ENCODE assay signal across 1 cellular context in genomic region chr17:19728114-19728495, GRCh38.
TF ChIP-seq lines count a peak whose summit lies in the region.

No MANE protein-coding gene starts in this region.

TF ChIP-seq in HepG2, 621 proteins besides CTCF, POLR2A, EP300 and RAD21 (continued from another document):
- TF ChIP-seq ZBTB43 (CRISPR knock-in tag; conservative IDR thresholded peaks at IDR 0.05) (no peak), MNT (IDR thresholded peaks at IDR 0.05) (no peak), ZNF333 (CRISPR knock-in tag; IDR thresholded peaks at IDR 0.05; ENCODE audit: borderline replicate concordance) (no peak), CSRNP1 (CRISPR knock-in tag; IDR thresholded peaks at IDR 0.05) (peak; percentile 40; the same call in 1 of the 2 replicates), ZNF207 (IDR thresholded peaks at IDR 0.05; ENCODE audit: borderline replicate concordance) (no peak), SATB2 (CRISPR knock-in tag; IDR thresholded peaks at IDR 0.05) (no peak), ZNF768 (CRISPR knock-in tag; IDR thresholded peaks at IDR 0.05) (no peak), NR2F1 (CRISPR knock-in tag; IDR thresholded peaks at IDR 0.05) (0 out of 4 replicates have a peak, but pooled peaks of 1 of the 2 experiments have one; percentile 22), ZBTB7B (CRISPR knock-in tag; IDR thresholded peaks at IDR 0.05) (0 out of 2 replicates have a peak, but pooled peaks have one; percentile 16), U2AF1 (optimal IDR thresholded peaks at IDR 0.05; ENCODE audit: low read depth, low read length) (no peak), ZBTB8A (CRISPR knock-in tag; IDR thresholded peaks at IDR 0.05; ENCODE audit: borderline replicate concordance, low read depth) (no peak), GATAD2A (CRISPR knock-in tag; IDR thresholded peaks at IDR 0.05) (peak; percentile 32; the same call in 1 of the 2 replicates), HIC2 (CRISPR knock-in tag; IDR thresholded peaks at IDR 0.05; ENCODE audit: low read depth) (peak; percentile 55), BHLHE40 (IDR thresholded peaks at IDR 0.05; ENCODE audit: low read length) (0 out of 2 replicates have a peak, but pooled peaks have one; percentile 10), ZNF7 (CRISPR knock-in tag; IDR thresholded peaks at IDR 0.05) (peak; percentile 68), SAFB2 (CRISPR knock-in tag; IDR thresholded peaks at IDR 0.05; ENCODE audit: borderline replicate concordance, low read depth) (no peak), SALL1 (CRISPR knock-in tag; IDR thresholded peaks at IDR 0.05) (peak; percentile 74), SNAPC2 (CRISPR knock-in tag; IDR thresholded peaks at IDR 0.05) (0 out of 2 replicates have a peak, but pooled peaks have one; percentile 51), NFRKB (IDR thresholded peaks at IDR 0.05) (no peak), HNRNPL (IDR thresholded peaks at IDR 0.05; ENCODE audit: low read depth, low read length) (0 out of 2 replicates have a peak, but pooled peaks have one; percentile 57), ZFX (CRISPR knock-in tag; IDR thresholded peaks at IDR 0.05; ENCODE audit: low read depth) (peak; percentile 56), GFI1 (CRISPR knock-in tag; IDR thresholded peaks at IDR 0.05; ENCODE audit: borderline replicate concordance) (no peak), ELF4 (CRISPR knock-in tag; IDR thresholded peaks at IDR 0.05; ENCODE audit: borderline replicate concordance) (no peak), SOX13 (IDR thresholded peaks at IDR 0.05) (no peak), SOX13 (CRISPR knock-in tag; conservative IDR thresholded peaks at IDR 0.05 in 1 of 2, IDR thresholded peaks at IDR 0.05 in 1 of 2) (peak in 1 of 2 experiments; percentile 30; a peak in 1 of 4 replicates), NBN (conservative IDR thresholded peaks at IDR 0.05) (no peak), LCORL (IDR thresholded peaks at IDR 0.05) (peak; percentile 55; the same call in 1 of the 2 replicates), LCORL (CRISPR knock-in tag; IDR thresholded peaks at IDR 0.05) (peak; percentile 54; the same call in 1 of the 2 replicates), BCL6 (CRISPR knock-in tag; IDR thresholded peaks at IDR 0.05) (0 out of 2 replicates have a peak, but pooled peaks have one; percentile 14), ZNF256 (CRISPR knock-in tag; conservative IDR thresholded peaks at IDR 0.05) (no peak), ZNF724P (CRISPR knock-in tag; IDR thresholded peaks at IDR 0.05; ENCODE audit: borderline replicate concordance) (0 out of 2 replicates have a peak, but pooled peaks have one; percentile 50), MEF2D (CRISPR knock-in tag; IDR thresholded peaks at IDR 0.05) (0 out of 2 replicates have a peak, but pooled peaks have one; percentile 21), HNF4A (CRISPR knock-in tag; IDR thresholded peaks at IDR 0.05) (0 out of 2 replicates have a peak, but pooled peaks have one; percentile 10), ZC3H4 (CRISPR knock-in tag; IDR thresholded peaks at IDR 0.05; ENCODE audit: borderline replicate concordance) (no peak), NKX3-1 (CRISPR knock-in tag; IDR thresholded peaks at IDR 0.05) (no peak), HMGXB4 (CRISPR knock-in tag; IDR thresholded peaks at IDR 0.05; ENCODE audit: borderline replicate concordance in 1 of 2, low read depth in 1 of 2) (no peak), NR2F6 (IDR thresholded peaks at IDR 0.05) (no peak), NR2F6 (CRISPR knock-in tag; IDR thresholded peaks at IDR 0.05) (peak; percentile 66; the same call in 1 of the 2 replicates), NRL (CRISPR knock-in tag; IDR thresholded peaks at IDR 0.05; ENCODE audit: borderline replicate concordance) (0 out of 2 replicates have a peak, but pooled peaks have one; percentile 4), HDAC2 (CRISPR knock-in tag; IDR thresholded peaks at IDR 0.05) (no peak), ZNF292 (CRISPR knock-in tag; IDR thresholded peaks at IDR 0.05; ENCODE audit: borderline replicate concordance, low read depth) (peak; percentile 70), ONECUT2 (CRISPR knock-in tag; IDR thresholded peaks at IDR 0.05) (no peak), POGK (CRISPR knock-in tag; conservative IDR thresholded peaks at IDR 0.05) (0 out of 2 replicates have a peak, but pooled peaks have one; percentile 31), ZNF263 (CRISPR knock-in tag; IDR thresholded peaks at IDR 0.05) (peak; percentile 35; the same call in 1 of the 2 replicates), NFE2 (CRISPR knock-in tag; IDR thresholded peaks at IDR 0.05) (no peak)
